In the genomic region with DNA sequence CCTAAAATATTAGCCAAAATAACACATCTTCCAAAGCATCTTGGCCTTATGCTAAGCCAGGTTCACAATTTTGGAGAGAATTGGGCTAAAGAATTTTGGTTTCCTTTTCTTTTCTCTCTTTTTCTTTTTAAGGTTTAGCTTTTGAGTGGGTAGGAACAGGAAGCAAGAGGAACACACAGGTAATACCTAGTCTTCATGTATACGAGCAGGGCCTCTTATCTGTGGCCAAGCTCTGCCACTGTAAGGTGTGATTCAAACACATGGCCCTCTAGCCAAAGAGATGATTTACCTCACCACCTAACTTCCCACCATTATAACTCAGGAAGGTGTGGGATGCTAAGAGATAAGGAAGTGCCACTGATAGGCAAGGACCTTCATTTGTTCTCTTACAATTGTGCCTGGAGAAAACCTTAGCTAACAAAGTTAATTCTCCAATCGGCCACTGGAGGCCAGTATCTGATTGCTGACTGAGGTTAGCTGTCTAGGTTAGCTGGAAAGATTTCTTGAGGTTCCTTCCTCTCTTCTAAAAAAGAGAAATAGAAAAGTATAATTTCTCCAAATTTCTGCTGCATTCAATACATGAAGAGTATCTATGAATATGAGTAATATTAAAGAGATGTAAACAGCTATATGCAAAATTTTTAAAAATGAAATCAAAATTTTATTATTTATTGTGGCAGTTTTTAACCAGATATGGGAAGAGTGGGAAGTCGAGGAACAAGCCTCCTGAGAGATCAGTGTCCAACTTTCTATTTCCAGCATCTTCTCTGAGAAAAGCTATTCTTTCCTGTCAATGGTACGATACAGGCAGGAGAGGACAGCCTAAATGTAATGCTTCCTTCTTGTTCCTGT, we compare ENCODE assay signal across 8 cellular contexts. TPM values are rescaled to one million over a fixed set of nuclear protein-coding genes. Genes with fewer than 3 reads are reported as not detected.
DNase-seq lines count a peak whose midpoint lies in the region; ATAC-seq and TF ChIP-seq lines count a peak whose summit lies in the region.

No MANE protein-coding gene starts in this region.

- no peaks in the 10 kb centered on the region for H3K36me3 ChIP-seq in Peyer's patch
- H3K36me3 ChIP-seq in trophoblast cell (ENCODE audit: control insufficient read depth in 1 of 2, insufficient read depth in 2 of 2, low read length in 2 of 2): no peaks in the 10 kb centered on the region

- no peak for TF ChIP-seq POLR2A in Peyer's patch (IDR thresholded peaks at IDR 0.05)

- H3K27me3 ChIP-seq in Peyer's patch: no peaks in the 10 kb centered on the region
- H3K27me3 ChIP-seq in trophoblast cell (ENCODE audit: insufficient read depth, low read length): no peaks in the 10 kb centered on the region

- H3K4me1 ChIP-seq in Peyer's patch: no peaks in the 10 kb centered on the region
- H3K4me1 ChIP-seq in trophoblast cell (ENCODE audit: control insufficient read depth in 1 of 2, insufficient read depth in 2 of 2, low read length in 2 of 2): no peaks in the 10 kb centered on the region

- no peak overlapping the region for H3K27ac Mint-ChIP-seq in activated T-helper 2 cell treated with anti-CD3 and anti-CD28 coated beads, Interferon-gamma antibody, Interleukin-2, Interleukin-4, amounts not matched to agents 10 μg/mL and 5 μg/mL and 100 μg/mL, durations not matched to agents 14 hours and 24 hours and 36 hours

- H3K18ac ChIP-seq in trophoblast cell (ENCODE audit: low read length): no peak overlapping the region

- H3K23ac ChIP-seq in trophoblast cell (ENCODE audit: low read length): no peak overlapping the region

- H3K4me3 ChIP-seq in Peyer's patch (no peak overlapping the region), trophoblast cell (ENCODE audit: low read depth, low read length) (no peak overlapping the region)

- H3K9me3 Mint-ChIP-seq in activated T-helper 2 cell treated with anti-CD3 and anti-CD28 coated beads, Interferon-gamma antibody, Interleukin-2, Interleukin-4, amounts not matched to agents 10 μg/mL and 5 μg/mL and 100 μg/mL, durations not matched to agents 14 hours and 24 hours and 36 hours: no peaks in the 10 kb centered on the region

- no peak overlapping the region for H3K4me3 Mint-ChIP-seq in activated T-helper 2 cell treated with anti-CD3 and anti-CD28 coated beads, Interferon-gamma antibody, Interleukin-2, Interleukin-4, amounts not matched to agents 10 μg/mL and 5 μg/mL and 100 μg/mL, durations not matched to agents 14 hours and 24 hours and 36 hours (ENCODE audit: low read depth)

- H2BK12ac ChIP-seq in trophoblast cell (ENCODE audit: low read length): no peak overlapping the region

- H3K36me3 Mint-ChIP-seq in activated T-helper 2 cell treated with anti-CD3 and anti-CD28 coated beads, Interferon-gamma antibody, Interleukin-2, Interleukin-4, amounts not matched to agents 10 μg/mL and 5 μg/mL and 100 μg/mL, durations not matched to agents 14 hours and 24 hours and 36 hours (ENCODE audit: low read depth): no peaks in the 10 kb centered on the region

- H3K4me2 ChIP-seq in trophoblast cell (ENCODE audit: low read length): no peak overlapping the region

- no peak overlapping the region for H2AK5ac ChIP-seq in trophoblast cell (ENCODE audit: low read length)

- peak; percentile 86 for ATAC-seq in GM21423 (IDR thresholded peaks at IDR 0.05; ENCODE audit: unreplicated experiment)

- no peak overlapping the region for H4K12ac ChIP-seq in trophoblast cell (ENCODE audit: low read depth, low read length)

- H3K27ac ChIP-seq in Peyer's patch (no peak overlapping the region), trophoblast cell (ENCODE audit: low read depth, low read length) (no peak overlapping the region)

- peak; percentile 18 to 82 (median 68) for TF ChIP-seq CTCF in Peyer's patch (IDR thresholded peaks at IDR 0.05)

- H3K14ac ChIP-seq in trophoblast cell (ENCODE audit: low read length): no peak overlapping the region

- no peaks in the 10 kb centered on the region for H3K79me2 ChIP-seq in trophoblast cell (ENCODE audit: control insufficient read depth, insufficient read depth, low read length, poor library complexity)

- H3K27me3 Mint-ChIP-seq in activated T-helper 2 cell treated with anti-CD3 and anti-CD28 coated beads, Interferon-gamma antibody, Interleukin-2, Interleukin-4, amounts not matched to agents 10 μg/mL and 5 μg/mL and 100 μg/mL, durations not matched to agents 14 hours and 24 hours and 36 hours (ENCODE audit: low read depth): peaks cover 13% of the 10 kb centered on the region

- no CpG with 5 or more reads among the region's 4 CpGs for WGBS in trophoblast cell (ENCODE audit: extremely low coverage, insufficient coverage, insufficient read length)

- H2AFZ ChIP-seq in trophoblast cell (ENCODE audit: insufficient read depth, low read length, poor library complexity): no peak overlapping the region

- H3K9ac ChIP-seq in trophoblast cell (ENCODE audit: low read length): no peak overlapping the region

- H4K91ac ChIP-seq in trophoblast cell (ENCODE audit: low read depth, low read length): no peak overlapping the region

- intact Hi-C loops in activated T-helper 2 cell treated with anti-CD3 and anti-CD28 coated beads, Interferon-gamma antibody, Interleukin-2, Interleukin-4, amounts not matched to agents 10 μg/mL and 5 μg/mL and 100 μg/mL, durations not matched to agents 14 hours and 24 hours and 36 hours (cut with micrococcal nuclease): loop anchor here (1.0 to 10.0 kb wide), 4 partner anchors 103 to 817 kb away; a partner anchor contains a TSS

- no peak overlapping the region for H2BK120ac ChIP-seq in trophoblast cell (ENCODE audit: insufficient read depth, low read length, poor library complexity)

- DNase-seq in EH (ENCODE audit: low read depth) (peak; percentile 65), HPDE6-E6E7 (ENCODE audit: extremely low spot score) (peak; percentile 34), Peyer's patch (peak in 1 of 3 donors; percentile 59), foreskin melanocyte (peak; percentile 36), trophoblast cell (peak; percentile 58 to 84), HuH-7 (ENCODE audit: low spot score) (no peak)
- peak; percentile 20 for DNase-seq in activated T-helper 2 cell treated with anti-CD3 and anti-CD28 coated beads, Interferon-gamma antibody, Interleukin-2, Interleukin-4, amounts not matched to agents 10 μg/mL and 5 μg/mL and 100 μg/mL, durations not matched to agents 14 hours and 24 hours and 36 hours (ENCODE audit: low spot score)

- no peaks in the 10 kb centered on the region for H3K79me1 ChIP-seq in trophoblast cell (ENCODE audit: low read length)

- H3K4me1 Mint-ChIP-seq in activated T-helper 2 cell treated with anti-CD3 and anti-CD28 coated beads, Interferon-gamma antibody, Interleukin-2, Interleukin-4, amounts not matched to agents 10 μg/mL and 5 μg/mL and 100 μg/mL, durations not matched to agents 14 hours and 24 hours and 36 hours (ENCODE audit: low read depth): peaks cover 6% of the 10 kb centered on the region

- no peak overlapping the region for H3K4ac ChIP-seq in trophoblast cell (ENCODE audit: low read depth, low read length)

- H4K8ac ChIP-seq in trophoblast cell (ENCODE audit: low read depth, low read length): no peak overlapping the region

- H2BK5ac ChIP-seq in trophoblast cell (ENCODE audit: low read depth, low read length, poor library complexity): no peak overlapping the region

- H3K9me3 ChIP-seq in Peyer's patch (no peaks in the 10 kb centered on the region), trophoblast cell (ENCODE audit: insufficient read depth, low read depth, low read length) (no peaks in the 10 kb centered on the region)

RNA-seq across cellular contexts. Expression of a gene that starts 30.1 kb away (rescaled TPM):
- 1 to 10 TPM; 4.2 to 10.0 (median 8.6) TPM for total RNA-seq in Peyer's patch
- 17.5 and 18.5 TPM in 2 replicates for total RNA-seq in activated T-helper 2 cell treated with anti-CD3 and anti-CD28 coated beads, Interferon-gamma antibody, Interleukin-2, Interleukin-4, amounts not matched to agents 10 μg/mL and 5 μg/mL and 100 μg/mL, durations not matched to agents 14 hours and 24 hours and 36 hours
- 20.4 and 21.6 TPM in 2 replicates for polyA plus RNA-seq in trophoblast cell (2013)

RNA-seq across cellular contexts. Expression of a gene that starts 51.5 kb away (rescaled TPM):
- total RNA-seq in Peyer's patch: 1 to 10 TPM in 1 of 4 donors, under 1 TPM in 1, not detected in 2; 0.67 to 1.1 TPM
- 0.64 and 0.67 TPM in 2 replicates for total RNA-seq in activated T-helper 2 cell treated with anti-CD3 and anti-CD28 coated beads, Interferon-gamma antibody, Interleukin-2, Interleukin-4, amounts not matched to agents 10 μg/mL and 5 μg/mL and 100 μg/mL, durations not matched to agents 14 hours and 24 hours and 36 hours
- polyA plus RNA-seq in trophoblast cell (2013): not detected in 2 replicates
